9 cellular contexts compared by ENCODE assay signal in genomic region chr9:131635285-131635684, GRCh38.
DNase-seq lines count a peak whose midpoint lies in the region; ATAC-seq and TF ChIP-seq lines count a peak whose summit lies in the region.
"Had no signal": no experiment of that assay in that cellular context is flagged by ENCODE, and none has a peak within 500 bp of the region (broad histone marks: within the 10 kb centered on the region; RNA-seq: fewer than 3 reads in every experiment).

No MANE protein-coding gene starts in this region.

- peak overlapping the region; percentile 95 for H3K27ac Mint-ChIP-seq in T-helper 17 cell

- peaks cover 70% of the 10 kb centered on the region for H3K79me2 ChIP-seq in MM.1S (ENCODE audit: low read length)
- H3K79me2 ChIP-seq: parathyroid adenoma had no signal

- no peaks in the 10 kb centered on the region for H3K9me2 ChIP-seq in MM.1S (replicated peaks; ENCODE audit: insufficient read depth, low read length)

- no peaks in the 10 kb centered on the region for H3K27me3 Mint-ChIP-seq in T-helper 17 cell

- H3K27me3 ChIP-seq in MM.1S (replicated peaks; ENCODE audit: insufficient read depth, low read length), result no peaks in the 10 kb centered on the region

- H3K4me2 ChIP-seq in MM.1S (ENCODE audit: low read depth, low read length), result no peak overlapping the region

- no peak overlapping the region for H3K27ac ChIP-seq in MM.1S (ENCODE audit: low read length)

- ATAC-seq in T-helper 17 cell (peak; percentile 98), GM19397 (IDR thresholded peaks at IDR 0.05; ENCODE audit: unreplicated experiment) (no peak)

- H3K4me3 Mint-ChIP-seq in T-helper 17 cell, result peak overlapping the region; percentile 21

- H3K4me1 Mint-ChIP-seq in T-helper 17 cell, result peaks cover 27% of the 10 kb centered on the region

- no peak overlapping the region for H2AFZ ChIP-seq in MM.1S (ENCODE audit: low read length)
- H2AFZ ChIP-seq: parathyroid adenoma had no signal

- H3K4me3 ChIP-seq in AG09309 (ENCODE audit: control insufficient read depth, low read depth, low read length) (no peak overlapping the region), astrocyte of the cerebellum (ENCODE audit: low read depth, low read length) (no peak overlapping the region), MM.1S (ENCODE audit: low read length) (no peak overlapping the region)

- DNase-seq in AG09309 (ENCODE audit: low read depth) (peak; percentile 90), HUDEP-2 (lab: John Stamatoyannopoulos, UW; ENCODE audit: unreplicated experiment in 76 of 76) (peak in 49 of 76 experiments; percentile 5 to 65 (median 39)), T-helper 17 cell (peak; percentile 45 to 69 (median 57)), astrocyte of the cerebellum (ENCODE audit: low read depth) (peak; percentile 91), iPS-NIHi11 (ENCODE audit: low spot score) (peak; percentile 75), MM.1S (no peak)
- DNase-seq in stimulated activated CD4-positive, alpha-beta T cell treated with anti-CD3 and anti-CD28 coated beads, Interleukin-12 subunit alpha, Interleukin-12 subunit beta, amount 100 ng/mL, for 4 hours, result peak; percentile 57

- H3K36me3 Mint-ChIP-seq in T-helper 17 cell (ENCODE audit: low read depth), result peaks cover 6% of the 10 kb centered on the region

- H3K9me3 ChIP-seq in T-helper 17 cell (ENCODE audit: control insufficient read depth, low read length, poor library complexity, severe bottlenecking) (no peaks in the 10 kb centered on the region), MM.1S (replicated peaks; ENCODE audit: insufficient read depth, low read length) (no peaks in the 10 kb centered on the region)

- peaks cover 3% of the 10 kb centered on the region; the same call in 1 of the 2 replicates for H3K36me3 ChIP-seq in MM.1S (replicated peaks; ENCODE audit: insufficient read depth, low read length)

- TF ChIP-seq CTCF in AG09309 (IDR thresholded peaks at IDR 0.05; ENCODE audit: control insufficient read depth, insufficient read depth, low read depth, low read length, missing control alignments) (no peak), astrocyte of the cerebellum (IDR thresholded peaks at IDR 0.05; ENCODE audit: low read depth, low read length, missing control alignments) (no peak), MM.1S (IDR thresholded peaks at IDR 0.05; ENCODE audit: low read length) (no peak)

- no peaks in the 10 kb centered on the region for H4K20me1 ChIP-seq in MM.1S (ENCODE audit: insufficient read depth, low read length)

- no peaks in the 10 kb centered on the region for H3K4me1 ChIP-seq in MM.1S (ENCODE audit: low read length)
- H3K4me1 ChIP-seq: parathyroid adenoma had no signal

- H3F3A ChIP-seq in MM.1S (ENCODE audit: insufficient read depth, low read length), result no peaks in the 10 kb centered on the region

- H3K9ac ChIP-seq in MM.1S (ENCODE audit: low read length), result no peak overlapping the region
- H3K9ac ChIP-seq: parathyroid adenoma had no signal

- in situ Hi-C loops in astrocyte of the cerebellum (cut with HindIII; ENCODE audit: low sequenced_read_pairs), result no loop called here
